Comparison of ENCODE assay signal across 9 cellular contexts in the genomic region with DNA sequence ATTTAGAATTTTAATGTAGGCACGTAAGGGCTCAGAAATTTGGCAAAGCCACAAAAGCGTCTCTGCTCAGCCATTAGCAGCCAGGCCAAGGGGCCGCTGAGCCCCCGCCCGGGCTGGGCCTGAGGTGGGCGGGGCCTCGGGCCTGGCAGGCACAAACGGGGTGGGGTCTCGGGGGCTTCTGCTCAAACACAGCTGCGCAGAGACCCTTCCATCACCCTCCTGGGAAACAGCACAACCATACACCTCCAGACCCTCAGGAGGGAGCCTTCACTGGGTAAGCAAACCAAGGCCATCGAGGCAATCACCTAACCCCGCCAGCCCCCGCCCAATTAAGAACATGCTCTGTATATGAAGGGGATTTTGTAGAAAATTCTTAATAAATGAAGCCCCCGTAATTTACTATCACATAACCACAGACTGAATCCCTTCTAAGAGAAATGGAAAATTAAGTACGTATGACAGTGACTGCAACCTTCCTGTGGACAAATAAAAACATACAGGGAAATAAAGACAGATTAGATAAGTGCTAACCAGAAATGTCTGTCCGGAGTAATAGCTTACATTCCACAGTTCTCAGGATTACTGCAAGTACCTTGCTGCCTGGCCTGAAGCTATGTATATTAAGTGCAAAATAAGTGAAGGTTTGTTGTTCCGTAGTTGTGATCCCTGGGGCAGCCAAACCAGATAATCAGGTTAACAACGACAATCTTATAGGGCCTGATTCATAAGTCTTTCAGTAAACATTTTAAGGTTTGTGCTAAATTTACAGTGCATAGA. TPM values are rescaled to one million over a fixed set of nuclear protein-coding genes. Genes with fewer than 3 reads are reported as not detected.
A peak's percentile ranks its signal among the peaks of the same experiment; 100 is the strongest.
DNase-seq lines count a peak whose midpoint lies in the region; ATAC-seq lines count a peak whose summit lies in the region.
"Had no signal": no experiment of that assay in that cellular context is flagged by ENCODE, and none has a peak within 500 bp of the region (broad histone marks: within the 10 kb centered on the region; RNA-seq: fewer than 3 reads in every experiment).

No MANE protein-coding gene starts in this region.

- peak overlapping the region; percentile 87 for H3K4me3 Mint-ChIP-seq in activated naive CD8-positive, alpha-beta T cell treated with anti-CD3 and anti-CD28 coated beads, Interleukin-2, amount 10 ng/mL, durations not matched to agents 7 days and 5 days
- H3K4me3 Mint-ChIP-seq in activated naive CD8-positive, alpha-beta T cell treated with anti-CD3 and anti-CD28 coated beads for 36 hours = no peak overlapping the region

- no peak for ATAC-seq in activated naive CD8-positive, alpha-beta T cell treated with anti-CD3 and anti-CD28 coated beads, Interleukin-2, amount 10 ng/mL, durations not matched to agents 7 days and 5 days (ENCODE audit: low read depth)
- ATAC-seq in HG03025 (IDR thresholded peaks at IDR 0.05; ENCODE audit: low FRiP score, unreplicated experiment) (no peak), HG03354 (IDR thresholded peaks at IDR 0.05; ENCODE audit: poor library complexity, severe bottlenecking, unreplicated experiment) (no peak)

- POLR2A ChIA-PET in activated naive CD8-positive, alpha-beta T cell treated with anti-CD3 and anti-CD28 coated beads, Interleukin-2, amount 10 ng/mL, durations not matched to agents 7 days and 5 days (lab: Charles Lee) = interaction anchor here (0.6 to 2.2 kb wide), 6 partner anchors 10 to 85 kb away, joined by 3 to 6 read pairs (median 3); no protein-coding TSS in a partner anchor

- 25 to 32% methylated on average over 13 to 14 of the region's 18 CpGs for WGBS in ectodermal cell, 2 experiments
- WGBS in mesodermal cell (ENCODE audit: insufficient coverage in 2 of 2), 2 experiments = 17 to 28% methylated on average over 7 to 9 of the region's 18 CpGs
- WGBS in urinary bladder = 39% methylated on average over 18 of the region's 18 CpGs

- peak overlapping the region; percentile 8 for H3K4me3 ChIP-seq in ectodermal cell (ENCODE audit: insufficient read depth, low read depth, low read length)
- H3K4me3 ChIP-seq in mesodermal cell (ENCODE audit: extremely low read depth, insufficient read depth, low read length, poor library complexity, severe bottlenecking) = peak overlapping the region; percentile 70
- H3K4me3 ChIP-seq in urinary bladder (ENCODE audit: low read depth, low read length) = peak overlapping the region; percentile 31

- peaks cover 52% of the 10 kb centered on the region for H3K36me3 Mint-ChIP-seq in activated naive CD8-positive, alpha-beta T cell treated with anti-CD3 and anti-CD28 coated beads, Interleukin-2, amount 10 ng/mL, durations not matched to agents 7 days and 5 days
- H3K36me3 Mint-ChIP-seq in activated naive CD8-positive, alpha-beta T cell treated with anti-CD3 and anti-CD28 coated beads for 36 hours = peaks cover 32% of the 10 kb centered on the region

- H3K27me3 Mint-ChIP-seq in activated naive CD8-positive, alpha-beta T cell treated with anti-CD3 and anti-CD28 coated beads, Interleukin-2, amount 10 ng/mL, durations not matched to agents 7 days and 5 days = no peaks in the 10 kb centered on the region
- H3K27me3 Mint-ChIP-seq in activated naive CD8-positive, alpha-beta T cell treated with anti-CD3 and anti-CD28 coated beads for 36 hours = no peaks in the 10 kb centered on the region

- no peak for DNase-seq in activated naive CD8-positive, alpha-beta T cell treated with anti-CD3 and anti-CD28 coated beads, Interleukin-2, amount 10 ng/mL, durations not matched to agents 7 days and 5 days
- DNase-seq in activated naive CD8-positive, alpha-beta T cell treated with anti-CD3 and anti-CD28 coated beads for 36 hours = no peak
- DNase-seq in midbrain (lab: John Stamatoyannopoulos, UW) = no peak
- DNase-seq: activated CD4-positive, alpha-beta T cell treated with anti-CD3 and anti-CD28 coated beads, Interleukin-2, amount 50 U/mL, for 1 hour had no signal

- peaks cover 43% of the 10 kb centered on the region for H3K4me1 ChIP-seq in ectodermal cell (ENCODE audit: control insufficient read depth, insufficient read depth, low read length)
- H3K4me1 ChIP-seq in mesodermal cell (ENCODE audit: control insufficient read depth, insufficient read depth, low read length, poor library complexity, severe bottlenecking) = peaks cover 33% of the 10 kb centered on the region
- no peaks in the 10 kb centered on the region for H3K4me1 ChIP-seq in urinary bladder (ENCODE audit: insufficient read depth)

- no peaks in the 10 kb centered on the region for H3K27me3 ChIP-seq in ectodermal cell (ENCODE audit: control insufficient read depth, insufficient read depth, low read length, poor library complexity, severe bottlenecking)

- H3K36me3 ChIP-seq in ectodermal cell (ENCODE audit: control insufficient read depth, insufficient read depth, low read length) (no peaks in the 10 kb centered on the region), mesodermal cell (ENCODE audit: control insufficient read depth, insufficient read depth, low read length) (no peaks in the 10 kb centered on the region), urinary bladder (ENCODE audit: insufficient read depth) (no peaks in the 10 kb centered on the region)

- no peak overlapping the region for H3K27ac ChIP-seq in ectodermal cell (ENCODE audit: insufficient read depth, low read depth, low read length, poor library complexity, severe bottlenecking)
- H3K27ac ChIP-seq in mesodermal cell (ENCODE audit: low read depth, low read length, severe bottlenecking) = peak overlapping the region; percentile 23
- H3K27ac ChIP-seq in urinary bladder (ENCODE audit: low read depth) = peak overlapping the region; percentile 89

- no peaks in the 10 kb centered on the region for H3K9me3 ChIP-seq in ectodermal cell (ENCODE audit: control insufficient read depth, low read length)
- no peaks in the 10 kb centered on the region for H3K9me3 ChIP-seq in mesodermal cell (ENCODE audit: control insufficient read depth, low read length)

- peaks cover 4% of the 10 kb centered on the region for H3K9me3 Mint-ChIP-seq in activated naive CD8-positive, alpha-beta T cell treated with anti-CD3 and anti-CD28 coated beads, Interleukin-2, amount 10 ng/mL, durations not matched to agents 7 days and 5 days
- peaks cover 6% of the 10 kb centered on the region for H3K9me3 Mint-ChIP-seq in activated naive CD8-positive, alpha-beta T cell treated with anti-CD3 and anti-CD28 coated beads for 36 hours

- peaks cover 57% of the 10 kb centered on the region for H3K4me1 Mint-ChIP-seq in activated naive CD8-positive, alpha-beta T cell treated with anti-CD3 and anti-CD28 coated beads, Interleukin-2, amount 10 ng/mL, durations not matched to agents 7 days and 5 days
- H3K4me1 Mint-ChIP-seq in activated naive CD8-positive, alpha-beta T cell treated with anti-CD3 and anti-CD28 coated beads for 36 hours = peaks cover 45% of the 10 kb centered on the region

- H3K27ac Mint-ChIP-seq in activated naive CD8-positive, alpha-beta T cell treated with anti-CD3 and anti-CD28 coated beads, Interleukin-2, amount 10 ng/mL, durations not matched to agents 7 days and 5 days = no peak overlapping the region
- H3K27ac Mint-ChIP-seq in activated naive CD8-positive, alpha-beta T cell treated with anti-CD3 and anti-CD28 coated beads for 36 hours = no peak overlapping the region

RNA-seq across cellular contexts. Expression of a gene that starts 3.0 kb away (rescaled TPM):
- 10 to 100 TPM; 72.2 to 80.8 TPM for total RNA-seq in activated naive CD8-positive, alpha-beta T cell treated with anti-CD3 and anti-CD28 coated beads, Interleukin-2, amount 10 ng/mL, durations not matched to agents 7 days and 5 days
- 10 to 100 TPM; 32.0 to 33.7 TPM for total RNA-seq in activated naive CD8-positive, alpha-beta T cell treated with anti-CD3 and anti-CD28 coated beads for 36 hours
- 14.2 TPM for polyA plus RNA-seq in ectodermal cell (2013, experiment 1 of 4)
- 13.2 TPM for polyA plus RNA-seq in ectodermal cell (2013, experiment 2 of 4)
- polyA plus RNA-seq in ectodermal cell (2013, experiment 3 of 4) = 10.4 TPM
- 12.6 TPM for polyA plus RNA-seq in ectodermal cell (2013, experiment 4 of 4)
- polyA plus RNA-seq in mesodermal cell (2013, experiment 1 of 2) = 16.7 TPM
- 16.1 TPM for polyA plus RNA-seq in mesodermal cell (2013, experiment 2 of 2)
- 49.5 TPM for total RNA-seq in urinary bladder
- 25.7 TPM for polyA plus RNA-seq in urinary bladder

Comparison
In these comparisons a context has a peak if more than half of its experiments do, and no peak if none do; other contexts are left out.
1. H3K4me3 ChIP-seq: peak in every context shown above with its lines; median percentile 70 in mesodermal cell; 31 in urinary bladder; 8 in ectodermal cell.